In the genomic region with DNA sequence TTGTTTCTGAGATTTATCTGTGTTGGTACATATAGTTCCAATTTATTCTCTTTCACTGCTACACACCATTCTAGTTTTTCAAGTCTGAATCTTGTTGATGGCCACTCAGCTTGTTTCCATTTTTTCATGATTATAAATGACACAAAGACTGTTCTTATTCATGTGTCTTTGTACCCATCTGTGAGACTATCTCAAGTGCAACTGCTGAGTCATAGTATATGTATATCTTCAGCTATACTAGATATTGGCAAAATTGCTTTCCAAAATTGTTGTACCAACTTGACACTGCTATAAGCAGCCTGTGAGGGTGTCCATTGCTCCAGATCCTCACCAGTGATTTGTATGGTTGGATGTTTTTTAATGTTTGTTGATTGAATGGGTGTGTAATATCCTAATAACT, we compare ENCODE assay signal across 23 cellular contexts.
"Had no signal": no experiment of that assay in that cellular context is flagged by ENCODE, and none has a peak within 500 bp of the region (broad histone marks: within the 10 kb centered on the region; RNA-seq: fewer than 3 reads in every experiment).

No MANE protein-coding gene starts in this region.

- H3K27me3 ChIP-seq: ascending aorta, esophagus squamous epithelium, neutrophil, sigmoid colon, suprapubic skin, tibial artery had no signal

- ATAC-seq: effector memory CD8-positive, alpha-beta T cell; stimulated activated naive B cell treated with anti-CD40 and anti-IgM and Interleukin-4, amounts not matched to agents 10 μg/mL and 1 μg/mL and 100 μg/mL, for 72 hours had no signal

- DNase-seq: activated CD4-positive, alpha-beta memory T cell treated with anti-CD3 and anti-CD28 coated beads, Interleukin-2, amount 10 ng/mL, durations not matched to agents 7 days and 5 days; activated CD4-positive, alpha-beta T cell treated with anti-CD3 and anti-CD28 coated beads, Interleukin-2, amount 10 ng/mL, durations not matched to agents 7 days and 5 days; activated CD4-positive, CD25-positive, alpha-beta regulatory T cell treated with anti-CD3 and anti-CD28 coated beads, Interleukin-2, amount 50 U/mL, for 72 hours; activated CD8-positive, alpha-beta memory T cell treated with anti-CD3 and anti-CD28 coated beads, Interleukin-2, amount 50 U/mL, for 48 hours; activated gamma-delta T cell; activated naive CD4-positive, alpha-beta T cell treated with anti-CD3 and anti-CD28 coated beads, Interleukin-2, amount 10 ng/mL, durations not matched to agents 7 days and 5 days; activated naive CD8-positive, alpha-beta T cell treated with anti-CD3 and anti-CD28 coated beads, Interleukin-2, amount 10 ng/mL, durations not matched to agents 7 days and 5 days; activated T-cell treated with anti-CD3 and anti-CD28 coated beads, Interleukin-2, amount 50 U/mL, for 24 hours; cortex of kidney; effector memory CD8-positive, alpha-beta T cell; esophagus squamous epithelium; mammary epithelial cell; naive B cell; nephron progenitor cell; sigmoid colon; stimulated activated CD4-positive, alpha-beta T cell treated with anti-CD3 and anti-CD28 coated beads, Interleukin-15, amount 100 ng/mL, for 24 hours; stimulated activated CD4-positive, alpha-beta T cell treated with anti-CD3 and anti-CD28 coated beads, Interleukin-2, amount 100 ng/mL, for 24 hours; stimulated activated naive B cell treated with anti-CD40 and anti-IgM and Interleukin-4, amounts not matched to agents 10 μg/mL and 1 μg/mL and 100 μg/mL, for 72 hours; T-helper 2 cell; tibial artery had no signal

- H3K36me3 ChIP-seq: ascending aorta, esophagus squamous epithelium, neutrophil, sigmoid colon, suprapubic skin, tibial artery had no signal

- H3K27ac ChIP-seq: ascending aorta, esophagus squamous epithelium, neutrophil, sigmoid colon, suprapubic skin, tibial artery had no signal

- H3K4me1 ChIP-seq: ascending aorta, sigmoid colon, suprapubic skin, tibial artery had no signal

- H3K4me3 ChIP-seq: ascending aorta, esophagus squamous epithelium, sigmoid colon, suprapubic skin, tibial artery had no signal

- H3K9me3 ChIP-seq: ascending aorta, esophagus squamous epithelium, neutrophil, sigmoid colon, suprapubic skin, tibial artery had no signal
